1 cellular context compared by ENCODE assay signal in the genomic region with DNA sequence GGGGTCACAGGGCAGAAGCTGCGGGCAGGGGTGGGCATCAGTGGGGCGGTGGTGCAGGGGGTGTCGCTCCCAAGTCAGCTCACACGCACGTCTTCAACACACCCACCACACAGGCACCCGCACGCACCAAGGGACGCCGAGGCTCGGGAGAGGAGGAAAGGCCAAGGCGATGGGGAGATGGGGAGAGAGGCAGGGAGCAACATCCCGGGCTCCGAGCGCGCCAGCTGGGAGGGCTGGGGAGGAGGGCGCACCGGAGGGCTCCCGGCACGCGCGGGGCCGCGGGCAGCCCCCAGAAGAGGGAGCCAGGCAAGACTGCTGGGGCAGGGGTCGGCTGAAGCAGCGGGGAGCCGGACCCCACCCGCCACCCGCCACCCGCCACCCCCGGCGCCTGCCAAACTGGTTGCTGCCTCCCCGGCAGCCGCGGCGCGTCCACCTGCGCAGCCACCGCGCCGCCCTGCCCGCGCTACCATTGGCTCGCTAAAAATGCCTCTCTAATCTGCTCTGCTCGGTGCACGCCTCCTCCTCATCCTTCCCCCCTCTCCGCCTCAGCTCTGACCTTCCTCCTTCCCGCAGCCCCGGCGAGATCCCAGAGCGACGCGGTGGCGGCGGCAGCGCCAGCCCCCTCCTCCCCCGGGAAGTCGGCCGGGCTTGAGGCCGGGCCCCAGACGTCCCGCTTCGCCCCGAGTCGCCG.
TF ChIP-seq lines count a peak whose summit lies in the region.

A gene with protein sequence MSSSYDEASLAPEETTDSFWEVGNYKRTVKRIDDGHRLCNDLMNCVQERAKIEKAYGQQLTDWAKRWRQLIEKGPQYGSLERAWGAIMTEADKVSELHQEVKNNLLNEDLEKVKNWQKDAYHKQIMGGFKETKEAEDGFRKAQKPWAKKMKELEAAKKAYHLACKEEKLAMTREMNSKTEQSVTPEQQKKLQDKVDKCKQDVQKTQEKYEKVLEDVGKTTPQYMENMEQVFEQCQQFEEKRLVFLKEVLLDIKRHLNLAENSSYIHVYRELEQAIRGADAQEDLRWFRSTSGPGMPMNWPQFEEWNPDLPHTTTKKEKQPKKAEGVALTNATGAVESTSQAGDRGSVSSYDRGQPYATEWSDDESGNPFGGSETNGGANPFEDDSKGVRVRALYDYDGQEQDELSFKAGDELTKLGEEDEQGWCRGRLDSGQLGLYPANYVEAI (plus strand): TSS at position 526 of the 691 bp plus-strand sequence. CDS start 60,230 bp downstream, outside the sequence.

TF ChIP-seq in IMR-90, 13 proteins besides CTCF, POLR2A, EP300 and RAD21:
- TF ChIP-seq FOS (IDR thresholded peaks at IDR 0.05; ENCODE audit: low read depth, low read length) (no peak), MAZ (IDR thresholded peaks at IDR 0.05; ENCODE audit: borderline replicate concordance, low read depth, low read length) (no peak), RFX5 (IDR thresholded peaks at IDR 0.05; ENCODE audit: low read depth, low read length) (no peak), MAFK (IDR thresholded peaks at IDR 0.05; ENCODE audit: low read depth, low read length) (no peak), RCOR1 (IDR thresholded peaks at IDR 0.05; ENCODE audit: insufficient replicate concordance, low read length) (no peak), CHD1 (IDR thresholded peaks at IDR 0.05; ENCODE audit: low read depth, low read length) (no peak), NFE2L2 (IDR thresholded peaks at IDR 0.05; ENCODE audit: low read depth, low read length) (no peak), BHLHE40 (IDR thresholded peaks at IDR 0.05; ENCODE audit: low read depth, low read length) (no peak), SMC3 (IDR thresholded peaks at IDR 0.05; ENCODE audit: low read depth, low read length) (no peak), CEBPB (IDR thresholded peaks at IDR 0.05; ENCODE audit: low read depth, low read length) (no peak), MXI1 (IDR thresholded peaks at IDR 0.05; ENCODE audit: borderline replicate concordance, low read depth, low read length) (no peak)
- TF ChIP-seq, protein P1, sequence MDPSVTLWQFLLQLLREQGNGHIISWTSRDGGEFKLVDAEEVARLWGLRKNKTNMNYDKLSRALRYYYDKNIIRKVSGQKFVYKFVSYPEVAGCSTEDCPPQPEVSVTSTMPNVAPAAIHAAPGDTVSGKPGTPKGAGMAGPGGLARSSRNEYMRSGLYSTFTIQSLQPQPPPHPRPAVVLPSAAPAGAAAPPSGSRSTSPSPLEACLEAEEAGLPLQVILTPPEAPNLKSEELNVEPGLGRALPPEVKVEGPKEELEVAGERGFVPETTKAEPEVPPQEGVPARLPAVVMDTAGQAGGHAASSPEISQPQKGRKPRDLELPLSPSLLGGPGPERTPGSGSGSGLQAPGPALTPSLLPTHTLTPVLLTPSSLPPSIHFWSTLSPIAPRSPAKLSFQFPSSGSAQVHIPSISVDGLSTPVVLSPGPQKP (IDR thresholded peaks at IDR 0.05; ENCODE audit: borderline replicate concordance, low read depth, low read length), result no peak
- TF ChIP-seq, protein P2, sequence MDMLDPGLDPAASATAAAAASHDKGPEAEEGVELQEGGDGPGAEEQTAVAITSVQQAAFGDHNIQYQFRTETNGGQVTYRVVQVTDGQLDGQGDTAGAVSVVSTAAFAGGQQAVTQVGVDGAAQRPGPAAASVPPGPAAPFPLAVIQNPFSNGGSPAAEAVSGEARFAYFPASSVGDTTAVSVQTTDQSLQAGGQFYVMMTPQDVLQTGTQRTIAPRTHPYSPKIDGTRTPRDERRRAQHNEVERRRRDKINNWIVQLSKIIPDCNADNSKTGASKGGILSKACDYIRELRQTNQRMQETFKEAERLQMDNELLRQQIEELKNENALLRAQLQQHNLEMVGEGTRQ (IDR thresholded peaks at IDR 0.05; ENCODE audit: low read depth, low read length), result no peak
